ENCODE assay signal across 1 cellular context in genomic region chr9:120985759-120986353, GRCh38.
TF ChIP-seq lines count a peak whose summit lies in the region.

No MANE protein-coding gene starts in this region.

TF ChIP-seq in GM23338, 12 proteins besides CTCF, POLR2A, EP300 and RAD21 (continued from another document):
- no peak for TF ChIP-seq REST (IDR thresholded peaks at IDR 0.05; ENCODE audit: unreplicated experiment)
- no peak for TF ChIP-seq NANOG (IDR thresholded peaks at IDR 0.05; ENCODE audit: borderline replicate concordance)
- TF ChIP-seq JUNB (IDR thresholded peaks at IDR 0.05; ENCODE audit: unreplicated experiment) = no peak
- TF ChIP-seq CREB1 (CRISPR knock-in tag; IDR thresholded peaks at IDR 0.05; ENCODE audit: low read depth) = no peak
